In genomic region chr7:140537750-140538482, GRCh38 we compare ENCODE assay signal across 1 cellular context.
TF ChIP-seq lines count a peak whose summit lies in the region.

No MANE protein-coding gene starts in this region.

TF ChIP-seq in H1, 55 proteins besides CTCF, POLR2A, EP300 and RAD21 (continued from another document):
- TF ChIP-seq RFX5 (IDR thresholded peaks at IDR 0.05; ENCODE audit: borderline replicate concordance, low read depth, low read length) = no peak
- TF ChIP-seq ASH2L (IDR thresholded peaks at IDR 0.05; ENCODE audit: low read length) = no peak
- no peak for TF ChIP-seq TBP (IDR thresholded peaks at IDR 0.05; ENCODE audit: low read depth, low read length)
- TF ChIP-seq SP4 (IDR thresholded peaks at IDR 0.05; ENCODE audit: low read length) = no peak
- no peak for TF ChIP-seq MAX (IDR thresholded peaks at IDR 0.05)
- TF ChIP-seq FOSL1 (IDR thresholded peaks at IDR 0.05; ENCODE audit: insufficient read depth, low read depth, low read length) = no peak
- TF ChIP-seq KDM1A (IDR thresholded peaks at IDR 0.05; ENCODE audit: borderline replicate concordance, low read length) = no peak
